1 cellular context compared by ENCODE assay signal in genomic region chr20:16749573-16749972, GRCh38.
TF ChIP-seq lines count a peak whose summit lies in the region.

No MANE protein-coding gene starts in this region.

TF ChIP-seq in H1, 55 proteins besides CTCF, POLR2A, EP300 and RAD21:
- TF ChIP-seq BRCA1 (IDR thresholded peaks at IDR 0.05; ENCODE audit: low read depth, low read length) (no peak), POU5F1 (IDR thresholded peaks at IDR 0.05; ENCODE audit: low read depth, low read length) (no peak), HDAC2 (IDR thresholded peaks at IDR 0.05; ENCODE audit: borderline replicate concordance in 1 of 2, low read depth in 2 of 2, low read length in 2 of 2) (no peak), TCF12 (IDR thresholded peaks at IDR 0.05; ENCODE audit: low read depth, low read length) (no peak), RNF2 (IDR thresholded peaks at IDR 0.05; ENCODE audit: borderline replicate concordance, low read depth, low read length, missing control alignments, poor library complexity, severe bottlenecking) (no peak), ATF2 (IDR thresholded peaks at IDR 0.05; ENCODE audit: low read length) (no peak), FOSL1 (IDR thresholded peaks at IDR 0.05; ENCODE audit: insufficient read depth, low read depth, low read length) (no peak), HDAC6 (IDR thresholded peaks at IDR 0.05; ENCODE audit: low read depth, low read length) (no peak), RFX5 (IDR thresholded peaks at IDR 0.05; ENCODE audit: borderline replicate concordance, low read depth, low read length) (no peak), YY1 (IDR thresholded peaks at IDR 0.05; ENCODE audit: low read depth, low read length) (no peak), JUN (IDR thresholded peaks at IDR 0.05; ENCODE audit: low read depth, low read length) (no peak), PHF8 (conservative IDR thresholded peaks at IDR 0.05; ENCODE audit: low read depth, low read length) (no peak), CREB1 (IDR thresholded peaks at IDR 0.05) (no peak), TAF7 (optimal IDR thresholded peaks at IDR 0.05; ENCODE audit: borderline replicate concordance, low read depth, low read length) (no peak), CEBPB (IDR thresholded peaks at IDR 0.05; ENCODE audit: low read depth, low read length) (no peak), JUND (IDR thresholded peaks at IDR 0.05; ENCODE audit: low read length) (no peak), SP2 (IDR thresholded peaks at IDR 0.05; ENCODE audit: low read length) (no peak), CBX5 (IDR thresholded peaks at IDR 0.05; ENCODE audit: low read depth, low read length) (no peak), BACH1 (IDR thresholded peaks at IDR 0.05; ENCODE audit: low read length) (no peak), POLR2AphosphoS5 (IDR thresholded peaks at IDR 0.05; ENCODE audit: low read depth, low read length) (no peak)
TF ChIP-seq in H1: peak in this region for 0.
